10 cellular contexts compared by ENCODE assay signal in the genomic region with DNA sequence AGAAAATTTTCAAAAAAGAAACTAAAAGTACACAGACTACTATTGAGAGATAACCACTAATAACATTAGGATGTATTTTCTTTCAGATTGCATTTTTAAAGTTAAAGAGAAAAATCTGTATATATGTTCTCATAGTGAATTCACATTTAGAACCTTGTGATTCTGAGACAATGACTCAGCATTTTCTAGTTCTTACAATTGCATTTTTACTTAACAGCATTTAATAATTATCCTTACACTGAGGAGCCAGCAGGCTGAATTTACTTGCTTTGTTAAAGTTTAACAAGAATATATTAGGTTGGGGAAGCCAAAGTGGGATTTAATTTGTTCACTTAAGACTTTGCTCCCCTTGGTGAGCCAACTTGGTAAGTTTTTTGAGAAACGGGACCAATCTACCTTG. TPM values are rescaled to one million over a fixed set of nuclear protein-coding genes. Genes with fewer than 3 reads are reported as not detected.
DNase-seq lines count a peak whose midpoint lies in the region; ATAC-seq and TF ChIP-seq lines count a peak whose summit lies in the region.
"Had no signal": no experiment of that assay in that cellular context is flagged by ENCODE, and none has a peak within 500 bp of the region (broad histone marks: within the 10 kb centered on the region; RNA-seq: fewer than 3 reads in every experiment).

No MANE protein-coding gene starts in this region.

- peak overlapping the region; percentile 47 for H3K18ac ChIP-seq in mesendoderm (ENCODE audit: low read length)

- no CpG with 5 or more reads among the region's 1 CpG for WGBS in mesendoderm (ENCODE audit: extremely low coverage, insufficient coverage, low lambda C conversion rate)

- H3K79me1 ChIP-seq in mesendoderm (ENCODE audit: low read length): peaks cover 3% of the 10 kb centered on the region

- no peak overlapping the region for H2AK5ac ChIP-seq in mesendoderm (ENCODE audit: low read length)

- no peaks in the 10 kb centered on the region for H3K36me3 ChIP-seq in OCI-LY1 (ENCODE audit: insufficient read depth, low read length)
- no peaks in the 10 kb centered on the region for H3K36me3 ChIP-seq in mesendoderm (ENCODE audit: control insufficient read depth, insufficient read depth, low read length)

- no peak overlapping the region for H3K4ac ChIP-seq in mesendoderm (ENCODE audit: low read depth, low read length)

- H3K4me1 ChIP-seq in OCI-LY1 (ENCODE audit: insufficient read depth, low read length, severe bottlenecking) (peaks cover 24% of the 10 kb centered on the region), mesendoderm (ENCODE audit: control insufficient read depth, low read depth, low read length) (peaks cover 8% of the 10 kb centered on the region)

- no peak overlapping the region for H2BK120ac ChIP-seq in mesendoderm (ENCODE audit: low read depth, low read length)

- no peak overlapping the region for H2BK5ac ChIP-seq in mesendoderm (ENCODE audit: low read length)

- H3K9ac ChIP-seq in OCI-LY1 (ENCODE audit: low read length) (no peak overlapping the region), mesendoderm (ENCODE audit: low read length) (no peak overlapping the region)

- peak; percentile 3 for DNase-seq in AG09319 (ENCODE audit: extremely low read depth, low read depth)
- peak; percentile 28 for DNase-seq in dedifferentiated amniotic fluid mesenchymal stem cell (ENCODE audit: extremely low spot score)
- no peak for DNase-seq in mesendoderm
- no peak for DNase-seq in stimulated activated naive CD8-positive, alpha-beta T cell treated with anti-CD3 and anti-CD28 coated beads, Interleukin-15, Interleukin-2, amounts not matched to agents 100 U/mL and 50 U/mL, for 24 hours
- DNase-seq in NCI-H1048 (lab: John Stamatoyannopoulos, UW): no peak
- no peak for DNase-seq in NCI-H1105 treated with DMSO at 0.1 percent for 48 hours (lab: John Stamatoyannopoulos, UW)
- DNase-seq: effector CD4-positive, alpha-beta T cell; NCI-H1105 had no signal

- H3K4me3 ChIP-seq in OCI-LY1 (ENCODE audit: low read depth, low read length, poor library complexity, severe bottlenecking) (no peak overlapping the region), mesendoderm (ENCODE audit: low read length) (no peak overlapping the region)

- H3K27me3 ChIP-seq in OCI-LY1 (ENCODE audit: insufficient read depth, low read length) (no peaks in the 10 kb centered on the region), mesendoderm (ENCODE audit: insufficient read depth, low read length, poor library complexity) (no peaks in the 10 kb centered on the region)

- no peak for ATAC-seq in stimulated activated naive CD8-positive, alpha-beta T cell treated with anti-CD3 and anti-CD28 coated beads, Interleukin-15, Interleukin-2, amounts not matched to agents 100 U/mL and 50 U/mL, for 24 hours
- no peak for ATAC-seq in HG03108 (IDR thresholded peaks at IDR 0.05; ENCODE audit: unreplicated experiment)

- H2AFZ ChIP-seq in OCI-LY1 (ENCODE audit: low read length): no peak overlapping the region

- H3K23ac ChIP-seq in mesendoderm (ENCODE audit: low read length): no peak overlapping the region

- H3K27ac ChIP-seq in OCI-LY1 (ENCODE audit: low read depth, low read length, poor library complexity, severe bottlenecking) (peak overlapping the region; percentile 48), mesendoderm (ENCODE audit: low read depth, low read length) (no peak overlapping the region)

- H3K56ac ChIP-seq in mesendoderm (ENCODE audit: low read length): no peak overlapping the region

- H3K4me2 ChIP-seq in OCI-LY1 (ENCODE audit: low read length) (no peak overlapping the region), mesendoderm (ENCODE audit: low read length) (no peak overlapping the region)

- H3K9me2 ChIP-seq in OCI-LY1 (ENCODE audit: low read depth, low read length): no peaks in the 10 kb centered on the region

- TF ChIP-seq CTCF in AG09319 (IDR thresholded peaks at IDR 0.05; ENCODE audit: low read depth, low read length) (no peak), OCI-LY1 (IDR thresholded peaks at IDR 0.05; ENCODE audit: low read length) (no peak)

- no peak overlapping the region for H2BK15ac ChIP-seq in mesendoderm (replicated peaks; ENCODE audit: low read depth)

- H4K8ac ChIP-seq in mesendoderm (ENCODE audit: low read depth, low read length): no peak overlapping the region

- H3K9me3 ChIP-seq in OCI-LY1 (ENCODE audit: low read length): no peaks in the 10 kb centered on the region

- H4K20me1 ChIP-seq in OCI-LY1 (ENCODE audit: insufficient read depth, low read length): no peaks in the 10 kb centered on the region

- H3F3A ChIP-seq in OCI-LY1 (ENCODE audit: insufficient read depth, low read length): no peaks in the 10 kb centered on the region

- no peak overlapping the region for H4K5ac ChIP-seq in mesendoderm (ENCODE audit: low read length)

- no peaks in the 10 kb centered on the region for H3K79me2 ChIP-seq in OCI-LY1 (ENCODE audit: insufficient read depth, low read length)
- peaks cover 32% of the 10 kb centered on the region for H3K79me2 ChIP-seq in mesendoderm (ENCODE audit: control insufficient read depth, insufficient read depth, low read length)

RNA-seq across cellular contexts. Expression of a gene that starts 4.5 kb away (rescaled TPM):
- 14.2 TPM for polyA plus RNA-seq in mesendoderm (2013, experiment 1 of 2)
- 14.8 TPM for polyA plus RNA-seq in mesendoderm (2013, experiment 2 of 2)

RNA-seq across cellular contexts. Expression of a gene that starts 21.8 kb away (rescaled TPM):
- polyA plus RNA-seq in mesendoderm (2013, experiment 1 of 2): 16.5 TPM
- 16.5 TPM for polyA plus RNA-seq in mesendoderm (2013, experiment 2 of 2)

Comparison
In these comparisons a context has a peak if more than half of its experiments do, and no peak if none do; other contexts are left out.
1. DNase-seq: peak in AG09319 (single experiment) and dedifferentiated amniotic fluid mesenchymal stem cell (single experiment); none in mesendoderm (single experiment), stimulated activated naive CD8-positive, alpha-beta T cell treated with anti-CD3 and anti-CD28 coated beads, Interleukin-15, Interleukin-2, amounts not matched to agents 100 U/mL and 50 U/mL, for 24 hours (single experiment), NCI-H1048 (single experiment) and NCI-H1105 treated with DMSO at 0.1 percent for 48 hours (single experiment).